Comparison of ENCODE assay signal across 27 cellular contexts in the genomic region with DNA sequence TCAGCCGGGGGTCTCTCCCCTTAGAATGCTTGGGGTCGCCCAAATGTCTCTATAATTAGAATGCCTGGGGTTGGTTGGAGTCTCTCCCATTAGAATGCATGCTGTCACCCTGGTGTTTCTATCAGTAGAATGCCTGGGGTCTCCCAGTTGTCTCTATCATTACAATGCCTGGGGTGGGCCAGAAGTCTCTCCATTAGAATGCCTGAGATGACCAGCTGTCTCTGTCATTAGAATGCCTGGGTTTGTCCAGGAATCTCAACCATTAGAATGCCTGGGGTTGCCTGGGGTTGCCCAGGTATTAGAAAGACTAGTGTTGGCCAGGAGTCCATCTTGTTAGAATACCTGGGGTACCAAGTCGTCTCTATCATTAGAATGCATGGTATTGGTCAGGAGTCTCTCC.
"Had no signal": no experiment of that assay in that cellular context is flagged by ENCODE, and none has a peak within 500 bp of the region (broad histone marks: within the 10 kb centered on the region; RNA-seq: fewer than 3 reads in every experiment).

No MANE protein-coding gene starts in this region.

- H3K4me3 ChIP-seq: adrenal gland, ascending aorta, breast epithelium, cardiac muscle cell, coronary artery, dorsolateral prefrontal cortex had no signal

- H3K27me3 ChIP-seq: adrenal gland, ascending aorta, breast epithelium, cardiac muscle cell had no signal

- H3K9me3 ChIP-seq: adrenal gland, ascending aorta, breast epithelium had no signal

- H3K4me1 ChIP-seq: adrenal gland, ascending aorta, breast epithelium had no signal

- ATAC-seq: activated CD4-positive, alpha-beta T cell treated with anti-CD3 and anti-CD28 coated beads for 36 hours; activated CD8-positive, alpha-beta memory T cell treated with anti-CD3 and anti-CD28 coated beads, Interleukin-2, amount 10 ng/mL, durations not matched to agents 7 days and 5 days; activated CD8-positive, alpha-beta T cell treated with anti-CD3 and anti-CD28 coated beads, Interleukin-2, amount 10 ng/mL, durations not matched to agents 7 days and 5 days; activated naive CD8-positive, alpha-beta T cell treated with anti-CD3 and anti-CD28 coated beads, Interleukin-2, amount 50 U/mL, for 24 hours; esophagus mucosa had no signal

- DNase-seq: activated CD4-positive, alpha-beta memory T cell treated with anti-CD3 and anti-CD28 coated beads for 36 hours; activated CD4-positive, alpha-beta T cell treated with anti-CD3 and anti-CD28 coated beads for 36 hours; activated CD4-positive, alpha-beta T cell treated with anti-CD3 and anti-CD28 coated beads, Interleukin-2, amount 10 ng/mL, durations not matched to agents 24 days and 14 days; activated CD4-positive, CD25-positive, alpha-beta regulatory T cell; activated CD4-positive, CD25-positive, alpha-beta regulatory T cell treated with anti-CD3 and anti-CD28 coated beads, Interleukin-2, amount 50 U/mL, for 72 hours; activated CD8-positive, alpha-beta memory T cell treated with anti-CD3 and anti-CD28 coated beads, Interleukin-2, amount 10 ng/mL, durations not matched to agents 7 days and 5 days; activated CD8-positive, alpha-beta memory T cell treated with anti-CD3 and anti-CD28 coated beads, Interleukin-2, amount 50 U/mL, for 4 hours; activated CD8-positive, alpha-beta T cell treated with anti-CD3 and anti-CD28 coated beads, Interleukin-2, amount 10 ng/mL, durations not matched to agents 7 days and 5 days; activated effector memory CD4-positive, alpha-beta T cell treated with anti-CD3 and anti-CD28 coated beads, Interleukin-2, amount 50 U/mL, for 16 hours; activated naive CD4-positive, alpha-beta T cell treated with anti-CD3 and anti-CD28 coated beads for 36 hours; activated naive CD8-positive, alpha-beta T cell treated with anti-CD3 and anti-CD28 coated beads for 36 hours; activated naive CD8-positive, alpha-beta T cell treated with anti-CD3 and anti-CD28 coated beads, Interleukin-2, amount 50 U/mL, for 24 hours; activated T-cell treated with anti-CD3 and anti-CD28 coated beads, Interleukin-2, amount 50 U/mL, for 1 hour; activated T-cell treated with anti-CD3 and anti-CD28 coated beads, Interleukin-2, amount 50 U/mL, for 48 hours; adrenal gland; amygdala; dorsolateral prefrontal cortex; effector memory CD4-positive, alpha-beta T cell; endodermal cell; foreskin fibroblast; T-helper 2 cell had no signal

- FAIRE-seq: frontal cortex had no signal

- H3K36me3 ChIP-seq: adrenal gland, ascending aorta, breast epithelium, cardiac muscle cell had no signal

- H3K27ac ChIP-seq: adrenal gland, ascending aorta, breast epithelium, cardiac muscle cell, coronary artery, dorsolateral prefrontal cortex had no signal
